In the genomic region with DNA sequence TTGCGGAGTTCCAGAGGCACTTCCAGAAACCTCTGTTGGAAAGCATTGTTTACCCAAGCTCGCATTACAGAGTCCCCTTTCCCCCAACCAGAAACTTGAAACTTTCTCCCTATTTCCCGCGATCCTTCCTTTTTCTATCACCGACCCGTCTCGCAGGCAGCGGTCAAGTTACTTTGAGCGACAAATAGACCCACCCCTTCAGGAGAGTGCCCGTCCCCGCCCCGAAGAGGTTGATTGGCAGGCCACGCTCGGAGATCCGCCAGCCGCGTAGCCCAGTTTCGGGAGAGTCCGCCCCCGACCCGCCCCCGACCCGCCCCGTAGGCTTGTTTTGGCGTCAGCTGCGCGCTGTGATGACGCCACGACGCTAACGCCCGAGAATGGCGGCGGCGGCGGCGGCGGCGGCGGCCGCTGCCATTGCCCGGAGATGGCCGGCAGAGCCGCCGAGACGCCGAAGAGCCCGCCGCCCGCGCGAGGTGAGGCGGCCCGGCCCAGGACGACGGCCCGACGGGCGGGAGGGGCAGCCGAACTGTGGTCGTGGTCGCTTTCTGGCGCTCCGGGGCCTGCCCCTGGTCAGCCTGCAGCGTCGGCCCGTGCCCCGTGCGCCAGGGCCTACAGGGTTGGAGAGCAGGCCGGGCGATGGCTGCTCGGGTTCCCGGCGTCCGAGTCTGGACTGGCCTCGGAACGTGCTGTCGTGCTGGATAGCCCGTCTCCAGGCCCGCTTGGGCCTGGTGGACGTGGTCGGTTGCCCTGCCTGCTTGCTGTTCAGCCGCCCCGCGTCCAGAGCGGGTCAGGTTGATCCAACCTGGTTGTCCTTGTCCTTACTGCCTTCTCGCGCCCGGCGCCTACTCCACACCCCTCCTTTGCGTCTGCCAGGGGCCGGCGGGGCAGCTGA, we compare ENCODE assay signal across 8 cellular contexts. TPM values are rescaled to one million over a fixed set of nuclear protein-coding genes. Genes with fewer than 3 reads are reported as not detected.
DNase-seq lines count a peak whose midpoint lies in the region; ATAC-seq, FAIRE-seq and TF ChIP-seq lines count a peak whose summit lies in the region.

Gene PSKH1, plus strand, starts transcription at position 356 of the 892 bp plus-strand sequence. CDS start 15,496 bp downstream, outside the sequence.

- no peaks in the 10 kb centered on the region for H3K9me3 ChIP-seq in Karpas-422 (ENCODE audit: low read length)
- no peaks in the 10 kb centered on the region for H3K9me3 ChIP-seq in esophagus squamous epithelium

- no peak for FAIRE-seq in RCC 7860 (lab: Jason Lieb, UNC)

- peaks cover 48% of the 10 kb centered on the region for H3K79me2 ChIP-seq in Karpas-422 (ENCODE audit: low read length)

- no peaks in the 10 kb centered on the region for H3K9me2 ChIP-seq in Karpas-422 (replicated peaks; ENCODE audit: insufficient read depth, low read length)

- peaks cover 17% of the 10 kb centered on the region for H3K4me1 ChIP-seq in Karpas-422 (ENCODE audit: low read length)
- H3K4me1 ChIP-seq in esophagus squamous epithelium = peaks cover 25 to 56% (median 47%) of the 10 kb centered on the region in 3 donors

- DNase-seq in DMS53 treated with DMSO at 0.1 percent for 48 hours (lab: John Stamatoyannopoulos, UW; ENCODE audit: unreplicated experiment) = peak; percentile 80
- peak; percentile 98 for DNase-seq in Karpas-422
- DNase-seq in RCC 7860 (ENCODE audit: low spot score) = peak; percentile 87
- DNase-seq in activated T-cell treated with anti-CD3 and anti-CD28 coated beads, Interleukin-2, amount 50 U/mL, for 72 hours = peak; percentile 95
- DNase-seq in esophagus squamous epithelium (lab: John Stamatoyannopoulos, UW) = peak; percentile 80
- DNase-seq in myocyte (ENCODE audit: low read depth) = peak; percentile 96
- DNase-seq in stimulated activated CD8-positive, alpha-beta memory T cell treated with anti-CD3 and anti-CD28 coated beads, Interleukin-7, amount 100 ng/mL, for 4 hours (ENCODE audit: low read depth in 2 of 2) = peak; percentile 89 to 91

- peak within 1 kb of the TSS; percentile 98 for H3K4me3 Mint-ChIP-seq in activated T-cell treated with anti-CD3 and anti-CD28 coated beads, Interleukin-2, amount 50 U/mL, for 72 hours

- ATAC-seq in GM21786 (IDR thresholded peaks at IDR 0.05; ENCODE audit: unreplicated experiment) = peak; percentile 95
- peak; percentile 99 for ATAC-seq in activated T-cell treated with anti-CD3 and anti-CD28 coated beads, Interleukin-2, amount 50 U/mL, for 72 hours (replicated peaks in 1 of 2)

- no peaks in the 10 kb centered on the region for H3K27me3 Mint-ChIP-seq in activated T-cell treated with anti-CD3 and anti-CD28 coated beads, Interleukin-2, amount 50 U/mL, for 72 hours (ENCODE audit: low read depth)

- no peaks in the 10 kb centered on the region for H4K20me1 ChIP-seq in Karpas-422 (ENCODE audit: insufficient read depth, low read depth, low read length)

- H3K36me3 ChIP-seq in Karpas-422 (ENCODE audit: insufficient read depth, low read length) = no peaks in the 10 kb centered on the region
- H3K36me3 ChIP-seq in esophagus squamous epithelium = no peaks in the 10 kb centered on the region

- intact Hi-C loops in esophagus squamous epithelium (cut with DNase I) = no loop called here

- H2AFZ ChIP-seq in Karpas-422 (ENCODE audit: low read length) = 0 out of 2 replicates have a peak within 1 kb of the TSS, but pooled peaks have one; percentile 1

- peaks cover 2 to 3% of the 10 kb centered on the region in 2 donors for H3K36me3 Mint-ChIP-seq in activated T-cell treated with anti-CD3 and anti-CD28 coated beads, Interleukin-2, amount 50 U/mL, for 72 hours (ENCODE audit: insufficient read depth in 2 of 2)

- no peaks in the 10 kb centered on the region for H3K9me3 Mint-ChIP-seq in activated T-cell treated with anti-CD3 and anti-CD28 coated beads, Interleukin-2, amount 50 U/mL, for 72 hours

- no peak for TF ChIP-seq CTCF in esophagus squamous epithelium (IDR thresholded peaks at IDR 0.05)

- peak within 1 kb of the TSS; percentile 98 for H3K27ac Mint-ChIP-seq in activated T-cell treated with anti-CD3 and anti-CD28 coated beads, Interleukin-2, amount 50 U/mL, for 72 hours

- H3K4me1 Mint-ChIP-seq in activated T-cell treated with anti-CD3 and anti-CD28 coated beads, Interleukin-2, amount 50 U/mL, for 72 hours (ENCODE audit: low read depth) = peaks cover 44% of the 10 kb centered on the region

- H3K27me3 ChIP-seq in Karpas-422 (ENCODE audit: low read length) (no peaks in the 10 kb centered on the region), esophagus squamous epithelium (no peaks in the 10 kb centered on the region)

- peak in 3 of 4 donors; percentile 58 to 90 (median 82) for TF ChIP-seq POLR2A in esophagus squamous epithelium (IDR thresholded peaks at IDR 0.05)

- peak within 1 kb of the TSS; percentile 93 for H3K4me3 ChIP-seq in Karpas-422 (ENCODE audit: low read length)
- peak within 1 kb of the TSS; percentile 76 to 99 (median 95) for H3K4me3 ChIP-seq in esophagus squamous epithelium

- peak within 1 kb of the TSS; percentile 89 for H3K9ac ChIP-seq in Karpas-422 (ENCODE audit: low read length)

- 0 to 2% methylated on average over 11 to 13 of the region's 93 CpGs for whole genome bisulfite sequencing in esophagus squamous epithelium, 2 donors

- H3K27ac ChIP-seq in Karpas-422 (ENCODE audit: low read length) (peak within 1 kb of the TSS; percentile 61), esophagus squamous epithelium (peak within 1 kb of the TSS; percentile 93 to 99 (median 98))

- H3K4me2 ChIP-seq in Karpas-422 (ENCODE audit: low read depth, low read length, poor library complexity, severe bottlenecking) = peak within 1 kb of the TSS; percentile 86

RNA-seq across cellular contexts. Expression of gene PSKH1, which starts in this region (rescaled TPM):
- total RNA-seq in Karpas-422 (2014; rRNA removed; shearing (Covaris generic); ENCODE audit: low replicate concordance) = 7.2 and 14.2 TPM in 2 replicates
- total RNA-seq in activated T-cell treated with anti-CD3 and anti-CD28 coated beads, Interleukin-2, amount 50 U/mL, for 72 hours = 10 to 100 TPM; 16.1 to 16.2 TPM
- total RNA-seq in esophagus squamous epithelium = 10 to 100 TPM in 3 of 4 donors, 1 to 10 TPM in 1; 8.5 to 18.3 (median 13.8) TPM
- 9.4 and 10.6 TPM in 2 replicates for total RNA-seq in myocyte
- 31.0 TPM for polyA plus RNA-seq in myocyte (2012)

Comparison
In these comparisons a context has a peak if more than half of its experiments do, and no peak if none do; other contexts are left out.
1. Peak in every context shown above with its lines: DNase-seq, ATAC-seq, H3K4me3 ChIP-seq and H3K27ac ChIP-seq.